Comparison of ENCODE assay signal across 8 cellular contexts in the genomic region with DNA sequence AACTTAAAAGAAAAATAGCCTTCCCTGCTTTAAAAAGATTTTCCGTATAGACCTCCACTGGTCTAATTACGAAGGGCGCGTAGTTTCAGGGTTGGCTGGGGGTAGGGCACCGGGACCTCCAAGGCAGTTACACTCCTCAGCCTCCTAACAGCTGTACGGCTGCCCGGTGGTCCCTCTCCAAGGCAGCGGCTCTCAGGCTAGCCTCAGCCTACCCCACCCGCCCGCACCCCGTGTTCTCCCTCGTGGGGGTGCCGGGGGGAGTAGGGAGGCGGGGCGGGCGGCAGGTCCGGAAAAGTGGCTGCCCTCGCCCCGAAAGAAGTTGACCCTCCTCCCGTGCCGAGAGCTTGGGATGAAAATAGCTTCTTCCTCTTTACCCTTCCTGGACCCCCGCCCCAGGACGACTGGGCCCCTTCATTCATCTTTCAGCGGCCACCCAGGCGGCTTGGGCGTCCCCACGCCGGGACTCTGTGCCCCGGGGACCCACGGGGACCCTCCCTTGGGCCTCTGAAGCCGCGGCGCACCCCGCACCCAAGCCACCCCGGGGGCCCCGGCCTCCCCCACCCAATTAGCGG. TPM values are rescaled to one million over a fixed set of nuclear protein-coding genes. Genes with fewer than 3 reads are reported as not detected.
DNase-seq lines count a peak whose midpoint lies in the region; TF ChIP-seq lines count a peak whose summit lies in the region.

No MANE protein-coding gene starts in this region.

- peaks cover 5% of the 10 kb centered on the region for H3K27me3 Mint-ChIP-seq in T-helper 2 cell treated with Interferon-gamma antibody and Interleukin-4, amounts not matched to agents 5 μg/mL and 100 μg/mL, for 36 hours (ENCODE audit: low read depth)

- TF ChIP-seq CTCF in HL-60 (IDR thresholded peaks at IDR 0.05; ENCODE audit: insufficient read depth, low read length): no peak

- peak overlapping the region; percentile 61 for H3K4me3 ChIP-seq in HL-60 (replicated peaks; ENCODE audit: insufficient read depth, low read length)
- peak overlapping the region; percentile 89 for H3K4me3 ChIP-seq in ectodermal cell (ENCODE audit: insufficient read depth, low read depth, low read length)
- peak overlapping the region; percentile 68 for H3K4me3 ChIP-seq in mesendoderm (ENCODE audit: low read length)

- H3K27ac ChIP-seq in HL-60 (replicated peaks) (peak overlapping the region; percentile 100), ectodermal cell (ENCODE audit: insufficient read depth, low read depth, low read length, poor library complexity, severe bottlenecking) (peak overlapping the region; percentile 99), mesendoderm (ENCODE audit: low read depth, low read length) (peak overlapping the region; percentile 100), temporal lobe (ENCODE audit: low read depth, low read length) (peak overlapping the region; percentile 78)

- H3K4me1 Mint-ChIP-seq in T-helper 2 cell treated with Interferon-gamma antibody and Interleukin-4, amounts not matched to agents 5 μg/mL and 100 μg/mL, for 36 hours (ENCODE audit: low read depth): peaks cover 27% of the 10 kb centered on the region

- H3K56ac ChIP-seq in mesendoderm (ENCODE audit: low read length): peak overlapping the region; percentile 97

- peak; percentile 40 for DNase-seq in G401 (ENCODE audit: low spot score)
- peak in 1 of 2 experiments; percentile 46 for DNase-seq in HL-60 (ENCODE audit: low read depth in 1 of 2, low spot score in 1 of 2)
- DNase-seq in T-helper 2 cell treated with Interferon-gamma antibody and Interleukin-4, amounts not matched to agents 5 μg/mL and 100 μg/mL, for 36 hours (ENCODE audit: low spot score): peak; percentile 20
- no peak for DNase-seq in mesendoderm
- DNase-seq in iPS-NIHi11 (ENCODE audit: low spot score): no peak
- no peak for DNase-seq in NCI-H526 treated with DMSO at 0.1 percent for 48 hours (lab: John Stamatoyannopoulos, UW)

- H2BK5ac ChIP-seq in mesendoderm (ENCODE audit: low read length): no peak overlapping the region

- WGBS in ectodermal cell, 2 experiments: 1% methylated on average over 37 of the region's 37 CpGs
- no CpG with 5 or more reads among the region's 37 CpGs for WGBS in mesendoderm (ENCODE audit: extremely low coverage, insufficient coverage, low lambda C conversion rate)

- H3K9me3 ChIP-seq in ectodermal cell (ENCODE audit: control insufficient read depth, low read length): no peaks in the 10 kb centered on the region

- H3K79me1 ChIP-seq in mesendoderm (ENCODE audit: low read length): peaks cover 7% of the 10 kb centered on the region

- peak overlapping the region; percentile 81 for H3K27ac Mint-ChIP-seq in T-helper 2 cell treated with Interferon-gamma antibody and Interleukin-4, amounts not matched to agents 5 μg/mL and 100 μg/mL, for 36 hours

- no peak overlapping the region for H3K23ac ChIP-seq in mesendoderm (ENCODE audit: low read length)

- H4K8ac ChIP-seq in mesendoderm (ENCODE audit: low read depth, low read length): peak overlapping the region; percentile 99

- H3K4me2 ChIP-seq in mesendoderm (ENCODE audit: low read length): peak overlapping the region; percentile 74

- peak overlapping the region; percentile 100 for H3K4ac ChIP-seq in mesendoderm (ENCODE audit: low read depth, low read length)

- in situ Hi-C loops in G401 (cut with HindIII; ENCODE audit: low sequenced_read_pairs): no loop called here

- H3K4me3 Mint-ChIP-seq in T-helper 2 cell treated with Interferon-gamma antibody and Interleukin-4, amounts not matched to agents 5 μg/mL and 100 μg/mL, for 36 hours: peak overlapping the region; percentile 80

- H3K18ac ChIP-seq in mesendoderm (ENCODE audit: low read length): peak overlapping the region; percentile 100

- no peak overlapping the region for H2AK5ac ChIP-seq in mesendoderm (ENCODE audit: low read length)

- no peaks in the 10 kb centered on the region for H3K9me3 Mint-ChIP-seq in T-helper 2 cell treated with Interferon-gamma antibody and Interleukin-4, amounts not matched to agents 5 μg/mL and 100 μg/mL, for 36 hours

- peak overlapping the region; percentile 68 for H2BK120ac ChIP-seq in mesendoderm (ENCODE audit: low read depth, low read length)

- H3K36me3 Mint-ChIP-seq in T-helper 2 cell treated with Interferon-gamma antibody and Interleukin-4, amounts not matched to agents 5 μg/mL and 100 μg/mL, for 36 hours (ENCODE audit: low read depth): peaks cover 6% of the 10 kb centered on the region

- peak overlapping the region; percentile 93 for H3K9ac ChIP-seq in mesendoderm (ENCODE audit: low read length)

- no peak overlapping the region for H2BK15ac ChIP-seq in mesendoderm (replicated peaks; ENCODE audit: low read depth)

- no peaks in the 10 kb centered on the region for H3K27me3 ChIP-seq in HL-60 (ENCODE audit: insufficient read depth, poor library complexity, severe bottlenecking)
- no peaks in the 10 kb centered on the region for H3K27me3 ChIP-seq in ectodermal cell (ENCODE audit: control insufficient read depth, insufficient read depth, low read length, poor library complexity, severe bottlenecking)
- H3K27me3 ChIP-seq in mesendoderm (ENCODE audit: insufficient read depth, low read length, poor library complexity): no peaks in the 10 kb centered on the region

- H3K79me2 ChIP-seq in mesendoderm (ENCODE audit: control insufficient read depth, insufficient read depth, low read length): peaks cover 30% of the 10 kb centered on the region

- H3K36me3 ChIP-seq in ectodermal cell (ENCODE audit: control insufficient read depth, insufficient read depth, low read length) (no peaks in the 10 kb centered on the region), mesendoderm (ENCODE audit: control insufficient read depth, insufficient read depth, low read length) (no peaks in the 10 kb centered on the region)

- no peak overlapping the region for H4K5ac ChIP-seq in mesendoderm (ENCODE audit: low read length)

- H3K4me1 ChIP-seq in ectodermal cell (ENCODE audit: control insufficient read depth, insufficient read depth, low read length) (peaks cover 6% of the 10 kb centered on the region), mesendoderm (ENCODE audit: control insufficient read depth, low read depth, low read length) (peaks cover 12% of the 10 kb centered on the region)

RNA-seq across cellular contexts. Expression of gene RCOR1, which starts 1.0 kb away (rescaled TPM):
- 19.0 and 29.0 TPM in 2 replicates for total RNA-seq in G401 (2014; rRNA removed; shearing (Covaris generic))
- polyA plus RNA-seq in ectodermal cell (2013, experiment 1 of 4): 28.7 TPM
- 28.9 TPM for polyA plus RNA-seq in ectodermal cell (2013, experiment 2 of 4)
- polyA plus RNA-seq in ectodermal cell (2013, experiment 3 of 4): 21.9 TPM
- polyA plus RNA-seq in ectodermal cell (2013, experiment 4 of 4): 24.7 TPM
- 13.9 TPM for polyA plus RNA-seq in mesendoderm (2013, experiment 1 of 2)
- 14.4 TPM for polyA plus RNA-seq in mesendoderm (2013, experiment 2 of 2)
- 15.5 TPM for total RNA-seq in temporal lobe

Comparison
In these comparisons a context has a peak if more than half of its experiments do, and no peak if none do; other contexts are left out.
1. DNase-seq: peak in G401 (single experiment) and T-helper 2 cell treated with Interferon-gamma antibody and Interleukin-4, amounts not matched to agents 5 μg/mL and 100 μg/mL, for 36 hours (single experiment); none in mesendoderm (single experiment), iPS-NIHi11 (single experiment) and NCI-H526 treated with DMSO at 0.1 percent for 48 hours (single experiment).
2. Peak in every context shown above with its lines, with median percentiles within 50 percentile points of each other: H3K27ac ChIP-seq and H3K4me3 ChIP-seq.